In the genomic region with DNA sequence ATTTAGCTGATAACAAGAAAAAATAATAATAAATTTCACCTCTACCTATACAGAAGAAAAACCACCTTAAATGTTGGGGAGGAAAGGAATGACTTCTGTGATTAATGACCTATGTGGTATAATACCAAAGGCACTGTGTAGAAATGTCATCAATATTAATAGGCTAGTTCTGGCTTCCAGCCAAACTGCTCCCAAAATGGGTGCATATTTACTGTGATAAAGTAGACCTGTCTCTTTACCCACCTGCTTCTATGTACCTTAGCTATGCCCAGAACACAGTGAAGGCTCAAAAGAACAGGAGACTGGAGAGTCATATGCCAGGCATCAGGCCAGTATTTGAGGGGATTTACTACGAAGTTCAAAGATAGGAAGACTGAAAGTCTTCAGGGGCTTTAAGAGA, we compare ENCODE assay signal across 21 cellular contexts.
DNase-seq lines count a peak whose midpoint lies in the region; ATAC-seq lines count a peak whose summit lies in the region.
"Had no signal": no experiment of that assay in that cellular context is flagged by ENCODE, and none has a peak within 500 bp of the region (broad histone marks: within the 10 kb centered on the region; RNA-seq: fewer than 3 reads in every experiment).

No MANE protein-coding gene starts in this region.

- peak; percentile 5 for DNase-seq in DMS 273 (lab: John Stamatoyannopoulos, UW; ENCODE audit: unreplicated experiment)
- DNase-seq in DMS 273 treated with DMSO at 0.1 percent for 48 hours (lab: John Stamatoyannopoulos, UW) = no peak
- peak; percentile 74 for DNase-seq in NCI-H1105 treated with DMSO at 0.1 percent for 48 hours (lab: John Stamatoyannopoulos, UW)
- DNase-seq in NCI-H774 (lab: John Stamatoyannopoulos, UW) = peak; percentile 44
- peak; percentile 41 for DNase-seq in left kidney (ENCODE audit: low read depth, low spot score)
- DNase-seq in RKO (ENCODE audit: low spot score) = no peak
- no peak for DNase-seq in hypothalamus (lab: John Stamatoyannopoulos, UW)
- DNase-seq: activated CD4-positive, alpha-beta T cell treated with anti-CD3 and anti-CD28 coated beads for 36 hours; amniotic stem cell; foreskin melanocyte; heart right ventricle; HFFc6; NCI-H187; NK-92 treated with Interleukin-12 subunit alpha and Interleukin-12 subunit beta, amount 100 ng/mL, for 24 hours; PC-3; right lobe of liver; spleen; stimulated activated CD4-positive, alpha-beta T cell treated with anti-CD3 and anti-CD28 coated beads, Interleukin-2, amount 100 ng/mL, for 24 hours; stimulated activated naive CD8-positive, alpha-beta T cell treated with anti-CD3 and anti-CD28 coated beads, Interleukin-15, Interleukin-2, amounts not matched to agents 100 U/mL and 50 U/mL, for 24 hours had no signal

- no peak for ATAC-seq in HG02840 (IDR thresholded peaks at IDR 0.05; ENCODE audit: low FRiP score, unreplicated experiment)
- ATAC-seq: activated CD4-positive, alpha-beta T cell treated with anti-CD3 and anti-CD28 coated beads for 36 hours; heart right ventricle; PC-3; right lobe of liver; Right ventricle myocardium inferior; stimulated activated naive CD8-positive, alpha-beta T cell treated with anti-CD3 and anti-CD28 coated beads, Interleukin-15, Interleukin-2, amounts not matched to agents 100 U/mL and 50 U/mL, for 24 hours had no signal

Comparison
In these comparisons a context has a peak if more than half of its experiments do, and no peak if none do; other contexts are left out.
1. DNase-seq: peak in DMS 273 (single experiment), NCI-H1105 treated with DMSO at 0.1 percent for 48 hours (single experiment), NCI-H774 (single experiment) and left kidney (single experiment); none in DMS 273 treated with DMSO at 0.1 percent for 48 hours (single experiment), RKO (single experiment) and hypothalamus (0 of 51).